Comparison of ENCODE assay signal across 18 cellular contexts in genomic region chr2:13543550-13543949, GRCh38.
A peak's percentile ranks its signal among the peaks of the same experiment; 100 is the strongest.
DNase-seq lines count a peak whose midpoint lies in the region; ATAC-seq and TF ChIP-seq lines count a peak whose summit lies in the region.
"Had no signal": no experiment of that assay in that cellular context is flagged by ENCODE, and none has a peak within 500 bp of the region (broad histone marks: within the 10 kb centered on the region; RNA-seq: fewer than 3 reads in every experiment).

No MANE protein-coding gene starts in this region.

- TF ChIP-seq CTCF in osteoblast (IDR thresholded peaks at IDR 0.05; ENCODE audit: extremely low read depth, low read depth, low read length): no peak

- no peak overlapping the region for H3K27ac ChIP-seq in osteoblast (ENCODE audit: low read depth, low read length)
- H3K27ac ChIP-seq: colonic mucosa, esophagus muscularis mucosa, SJCRH30 had no signal

- no peak overlapping the region for H3K4me2 ChIP-seq in osteoblast (ENCODE audit: insufficient read depth, low read length)

- H3K36me3 ChIP-seq in osteoblast (ENCODE audit: insufficient read depth, low read length): no peaks in the 10 kb centered on the region
- H3K36me3 ChIP-seq: colonic mucosa, esophagus muscularis mucosa, SJCRH30 had no signal

- peak; percentile 68 for ATAC-seq in GM19395 (IDR thresholded peaks at IDR 0.05; ENCODE audit: unreplicated experiment)
- peak; percentile 76 for ATAC-seq in HG02623 (IDR thresholded peaks at IDR 0.05; ENCODE audit: unreplicated experiment)
- ATAC-seq in HG03354 (IDR thresholded peaks at IDR 0.05; ENCODE audit: poor library complexity, severe bottlenecking, unreplicated experiment): peak; percentile 57
- ATAC-seq: left ventricle myocardium superior; naive thymus-derived CD4-positive, alpha-beta T cell; right cardiac atrium had no signal

- H3K27me3 ChIP-seq in osteoblast (ENCODE audit: insufficient read depth, low read length): no peaks in the 10 kb centered on the region
- H3K27me3 ChIP-seq: colonic mucosa, esophagus muscularis mucosa, SJCRH30 had no signal

- no peaks in the 10 kb centered on the region for H3K4me1 ChIP-seq in osteoblast (ENCODE audit: insufficient read depth, low read length)
- H3K4me1 ChIP-seq: colonic mucosa, esophagus muscularis mucosa, SJCRH30 had no signal

- H3K4me3 ChIP-seq in osteoblast (ENCODE audit: insufficient read depth, low read length): no peak overlapping the region
- H3K4me3 ChIP-seq: colonic mucosa, esophagus muscularis mucosa, SJCRH30 had no signal

- H2AFZ ChIP-seq in osteoblast (ENCODE audit: low read length): no peak overlapping the region

- DNase-seq in GF-D8 (lab: John Stamatoyannopoulos, UW) (peak; percentile 82), amygdala (lab: John Stamatoyannopoulos, UW) (no peak), pons (ENCODE audit: low spot score) (no peak), osteoblast (ENCODE audit: insufficient read length, low spot score, missing footprints) (no peak)
- DNase-seq in activated naive CD4-positive, alpha-beta T cell treated with Interleukin-2 at 50 U/mL for 16 hours: no peak
- DNase-seq: activated B cell treated with CpG ODN at 0.5 μM for 24 hours; colonic mucosa; hypothalamus; left ventricle myocardium superior; naive thymus-derived CD4-positive, alpha-beta T cell; NCI-H1092; NCI-H510A treated with DMSO at 0.1 percent for 48 hours; right cardiac atrium; SJCRH30 had no signal

- no peaks in the 10 kb centered on the region for H3K79me2 ChIP-seq in osteoblast (ENCODE audit: insufficient read depth, low read length)

- no peaks in the 10 kb centered on the region for H3K9me3 ChIP-seq in osteoblast (ENCODE audit: low read depth, low read length)
- H3K9me3 ChIP-seq: colonic mucosa, esophagus muscularis mucosa, SJCRH30 had no signal

- no peaks in the 10 kb centered on the region for H4K20me1 ChIP-seq in osteoblast (ENCODE audit: insufficient read depth, low read length)
